ENCODE assay signal across 8 cellular contexts in the genomic region with DNA sequence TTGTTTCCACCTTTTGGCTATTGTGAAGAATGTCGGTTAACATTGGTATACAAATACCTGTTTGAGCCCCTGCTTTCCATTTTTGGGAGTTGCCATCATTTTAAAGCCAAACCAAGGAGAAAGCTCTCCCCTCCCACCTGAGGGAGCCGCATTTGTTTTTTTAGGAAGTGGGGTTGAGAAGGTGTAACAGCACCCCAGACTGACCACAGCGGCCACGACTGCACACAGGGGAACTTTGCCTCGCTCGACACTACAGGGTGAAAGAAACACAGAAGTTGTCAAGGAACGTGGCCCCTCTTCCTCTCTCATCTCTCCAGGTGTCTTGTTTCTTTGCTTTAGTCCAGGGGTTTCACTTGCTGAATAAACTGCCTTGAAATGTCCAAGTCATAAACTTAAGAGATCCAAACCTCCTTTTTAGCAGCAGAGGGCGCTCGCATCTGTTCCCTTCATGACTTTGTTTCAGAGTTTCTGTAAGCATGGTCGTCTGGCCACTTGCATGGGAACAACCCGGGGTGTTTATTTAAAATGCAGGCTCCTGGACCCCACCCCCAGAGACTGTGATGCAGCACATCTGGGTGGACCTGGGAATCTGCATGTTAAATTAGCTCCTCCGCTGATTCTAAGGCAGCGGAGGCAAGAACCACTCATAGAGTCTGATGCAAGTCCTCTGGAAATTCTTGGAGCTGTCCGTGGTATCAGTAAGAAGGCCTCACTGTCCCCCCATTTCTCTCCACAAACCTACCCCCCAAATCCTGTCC. TPM values are rescaled to one million over a fixed set of nuclear protein-coding genes. Genes with fewer than 3 reads are reported as not detected.
DNase-seq lines count a peak whose midpoint lies in the region; ATAC-seq and TF ChIP-seq lines count a peak whose summit lies in the region.

No MANE protein-coding gene starts in this region.

- no peak overlapping the region for H3K23ac ChIP-seq in mesendoderm (ENCODE audit: low read length)

- no peak overlapping the region for H4K8ac ChIP-seq in mesendoderm (ENCODE audit: low read depth, low read length)

- H3K4me1 Mint-ChIP-seq in stimulated activated naive CD8-positive, alpha-beta T cell treated with anti-CD3 and anti-CD28 coated beads, Interleukin-15, Interleukin-2, amounts not matched to agents 100 ng/mL and 50 ng/mL, for 24 hours (ENCODE audit: low read depth) = peaks cover 32% of the 10 kb centered on the region

- no CpG with 5 or more reads among the region's 14 CpGs for WGBS in mesendoderm (ENCODE audit: extremely low coverage, insufficient coverage, low lambda C conversion rate)

- no peak overlapping the region for H3K27ac ChIP-seq in WERI-Rb-1
- no peak overlapping the region for H3K27ac ChIP-seq in coronary artery
- H3K27ac ChIP-seq in mesendoderm (ENCODE audit: low read depth, low read length) = no peak overlapping the region

- H3K4me3 Mint-ChIP-seq in stimulated activated naive CD8-positive, alpha-beta T cell treated with anti-CD3 and anti-CD28 coated beads, Interleukin-15, Interleukin-2, amounts not matched to agents 100 ng/mL and 50 ng/mL, for 24 hours = peak overlapping the region; percentile 44

- H3K9me3 ChIP-seq in WERI-Rb-1 (ENCODE audit: severe bottlenecking) = no peaks in the 10 kb centered on the region

- H3K9ac ChIP-seq in mesendoderm (ENCODE audit: low read length) = no peak overlapping the region

- no peaks in the 10 kb centered on the region for H3K79me2 ChIP-seq in mesendoderm (ENCODE audit: control insufficient read depth, insufficient read depth, low read length)

- DNase-seq in NCI-H1436 (lab: John Stamatoyannopoulos, UW) (peak; percentile 37), NCI-H1436 treated with DMSO at 0.1 percent for 48 hours (lab: John Stamatoyannopoulos, UW) (no peak), NCI-H146 (lab: John Stamatoyannopoulos, UW) (peak; percentile 41), WERI-Rb-1 (peak; percentile 72), coronary artery (ENCODE audit: low spot score) (peak; percentile 70), mesendoderm (peak; percentile 80)

- TF ChIP-seq CTCF in WERI-Rb-1 (IDR thresholded peaks at IDR 0.05; ENCODE audit: low read depth, low read length) (peak; percentile 81), coronary artery (IDR thresholded peaks at IDR 0.05) (peak; percentile 51)

- H3K27me3 Mint-ChIP-seq in stimulated activated naive CD8-positive, alpha-beta T cell treated with anti-CD3 and anti-CD28 coated beads, Interleukin-15, Interleukin-2, amounts not matched to agents 100 ng/mL and 50 ng/mL, for 24 hours = peaks cover 20% of the 10 kb centered on the region

- no peaks in the 10 kb centered on the region; the same call in 1 of the 2 replicates for H3K36me3 ChIP-seq in WERI-Rb-1
- no peaks in the 10 kb centered on the region for H3K36me3 ChIP-seq in mesendoderm (ENCODE audit: control insufficient read depth, insufficient read depth, low read length)

- H2BK5ac ChIP-seq in mesendoderm (ENCODE audit: low read length) = no peak overlapping the region

- H2BK15ac ChIP-seq in mesendoderm (replicated peaks; ENCODE audit: low read depth) = no peak overlapping the region

- no peak overlapping the region for H4K5ac ChIP-seq in mesendoderm (ENCODE audit: low read length)

- no peak overlapping the region for H2AK5ac ChIP-seq in mesendoderm (ENCODE audit: low read length)

- no peak overlapping the region for H2BK120ac ChIP-seq in mesendoderm (ENCODE audit: low read depth, low read length)

- H3K18ac ChIP-seq in mesendoderm (ENCODE audit: low read length) = no peak overlapping the region

- H3K27ac Mint-ChIP-seq in stimulated activated naive CD8-positive, alpha-beta T cell treated with anti-CD3 and anti-CD28 coated beads, Interleukin-15, Interleukin-2, amounts not matched to agents 100 ng/mL and 50 ng/mL, for 24 hours = no peak overlapping the region

- H3K27me3 ChIP-seq in WERI-Rb-1 (ENCODE audit: insufficient read depth, low read depth, severe bottlenecking) = no peaks in the 10 kb centered on the region
- no peaks in the 10 kb centered on the region for H3K27me3 ChIP-seq in mesendoderm (ENCODE audit: insufficient read depth, low read length, poor library complexity)

- H3K79me1 ChIP-seq in mesendoderm (ENCODE audit: low read length) = no peaks in the 10 kb centered on the region

- no peaks in the 10 kb centered on the region for H3K36me3 Mint-ChIP-seq in stimulated activated naive CD8-positive, alpha-beta T cell treated with anti-CD3 and anti-CD28 coated beads, Interleukin-15, Interleukin-2, amounts not matched to agents 100 ng/mL and 50 ng/mL, for 24 hours (ENCODE audit: low read depth)

- no peaks in the 10 kb centered on the region for H3K4me1 ChIP-seq in mesendoderm (ENCODE audit: control insufficient read depth, low read depth, low read length)

- ATAC-seq in GM18502 (IDR thresholded peaks at IDR 0.05; ENCODE audit: poor library complexity, unreplicated experiment) = no peak

- no peak overlapping the region for H3K4me2 ChIP-seq in mesendoderm (ENCODE audit: low read length)

- H3K56ac ChIP-seq in mesendoderm (ENCODE audit: low read length) = no peak overlapping the region

- H3K4me3 ChIP-seq in WERI-Rb-1 (ENCODE audit: low read depth, low read length) (no peak overlapping the region), coronary artery (no peak overlapping the region), mesendoderm (ENCODE audit: low read length) (no peak overlapping the region)

- H3K4ac ChIP-seq in mesendoderm (ENCODE audit: low read depth, low read length) = no peak overlapping the region

- H3K9me3 Mint-ChIP-seq in stimulated activated naive CD8-positive, alpha-beta T cell treated with anti-CD3 and anti-CD28 coated beads, Interleukin-15, Interleukin-2, amounts not matched to agents 100 ng/mL and 50 ng/mL, for 24 hours = no peaks in the 10 kb centered on the region

RNA-seq across cellular contexts. Expression of a gene that starts 2.1 kb away (rescaled TPM):
- 1.3 TPM for polyA plus RNA-seq in mesendoderm (2013, experiment 1 of 2)
- 1.2 TPM for polyA plus RNA-seq in mesendoderm (2013, experiment 2 of 2)
